Comparison of ENCODE assay signal across 9 cellular contexts in the genomic region with DNA sequence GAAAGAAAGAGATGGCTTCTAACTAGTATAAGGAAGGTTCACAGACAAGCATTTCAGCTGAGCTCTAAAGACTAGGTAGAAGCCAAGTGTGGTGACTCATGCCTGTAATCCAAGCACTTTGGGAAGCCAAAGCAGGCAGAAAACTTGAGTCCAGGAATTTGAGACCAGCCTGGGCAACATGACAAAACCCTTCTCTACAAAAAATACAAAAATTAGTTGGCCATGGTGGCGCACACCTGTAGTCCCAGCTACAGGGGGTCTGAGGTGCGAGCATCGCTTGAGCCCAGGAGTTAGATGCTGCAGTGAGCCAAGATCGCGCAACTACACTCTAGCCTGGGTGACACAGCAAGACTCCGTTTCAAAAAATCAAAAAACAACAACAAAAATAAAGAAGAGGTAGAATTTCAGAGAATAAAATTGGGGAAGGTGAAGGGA. TPM values are rescaled to one million over a fixed set of nuclear protein-coding genes. Genes with fewer than 3 reads are reported as not detected.
DNase-seq lines count a peak whose midpoint lies in the region; TF ChIP-seq lines count a peak whose summit lies in the region.
"Had no signal": no experiment of that assay in that cellular context is flagged by ENCODE, and none has a peak within 500 bp of the region (broad histone marks: within the 10 kb centered on the region; RNA-seq: fewer than 3 reads in every experiment).

No MANE protein-coding gene starts in this region.

- no peaks in the 10 kb centered on the region for H3K36me3 ChIP-seq in BJ (ENCODE audit: control insufficient read depth, insufficient read depth, low read length)
- H3K36me3 ChIP-seq in MG63: 0 out of 2 replicates have a peak, but pooled peaks cover 3% of the 10 kb centered on the region
- H3K36me3 ChIP-seq in testis (ENCODE audit: low read depth, missing control alignments): no peaks in the 10 kb centered on the region
- H3K36me3 ChIP-seq: cardiac muscle cell had no signal

- TF ChIP-seq POLR2A in testis (IDR thresholded peaks at IDR 0.05): no peak

- H3K27me3 ChIP-seq in BJ (ENCODE audit: control insufficient read depth, insufficient read depth, low read length) (no peaks in the 10 kb centered on the region), MG63 (no peaks in the 10 kb centered on the region), testis (no peaks in the 10 kb centered on the region)
- H3K27me3 ChIP-seq: cardiac muscle cell had no signal

- POLR2A ChIA-PET in BJ (lab: Charles Lee): no interaction called here

- TF ChIP-seq CTCF in BJ (IDR thresholded peaks at IDR 0.05; ENCODE audit: insufficient read depth, low read depth, low read length) (no peak), coronary artery (IDR thresholded peaks at IDR 0.05) (no peak), testis (IDR thresholded peaks at IDR 0.05) (no peak)

- H3K27ac ChIP-seq in coronary artery (no peak overlapping the region), testis (no peak overlapping the region)
- H3K27ac ChIP-seq: cardiac muscle cell had no signal

- H3K9me3 ChIP-seq in MG63: no peaks in the 10 kb centered on the region
- no peaks in the 10 kb centered on the region for H3K9me3 ChIP-seq in testis

- no peak overlapping the region for H3K4me3 ChIP-seq in BJ (ENCODE audit: low read depth, low read length)
- no peak overlapping the region for H3K4me3 ChIP-seq in MG63
- H3K4me3 ChIP-seq in coronary artery: no peak overlapping the region
- no peak overlapping the region for H3K4me3 ChIP-seq in testis
- H3K4me3 ChIP-seq: cardiac muscle cell had no signal

- 95 to 97% methylated on average over 6 of the region's 6 CpGs for WGBS in testis, 2 donors

- in situ Hi-C loops in KBM-7 (cut with MboI; ENCODE audit: low pct_unique_long_range_greater_than_20kb, low sequenced_read_pairs): no loop called here

- intact Hi-C loops in testis (cut with DNase I; ENCODE audit: low total_unique reads): no loop called here

- H3K4me1 ChIP-seq in testis: no peaks in the 10 kb centered on the region

- DNase-seq in BJ (ENCODE audit: low read depth): peak; percentile 44
- peak; percentile 82 for DNase-seq in MG63
- peak; percentile 71 for DNase-seq in coronary artery (ENCODE audit: low spot score)
- peak; percentile 87 for DNase-seq in myocyte (ENCODE audit: low read depth)
- no peak for DNase-seq in testis
- DNase-seq in cortex of kidney (lab: John Stamatoyannopoulos, UW): no peak
- no peak for DNase-seq in KBM-7
- no peak for DNase-seq in mucosa of gallbladder (ENCODE audit: low spot score)

- CTCF ChIA-PET in BJ (lab: Yijun Ruan, JAX): interaction anchor here (0.5 kb wide), 1 partner anchor 208 kb away, joined by 3 read pairs; no protein-coding TSS in a partner anchor

RNA-seq across cellular contexts. Expression of gene FBXO42, which starts 27.8 kb away (rescaled TPM):
- polyA plus RNA-seq in BJ (2011; rRNA removed): 19.7 and 31.7 TPM in 2 replicates
- polyA minus RNA-seq in BJ (2011; rRNA and poly(A)+ RNA removed): 23.8 and 33.7 TPM in 2 replicates
- total RNA-seq in MG63 (2014; rRNA removed; shearing (Covaris generic); ENCODE audit: low replicate concordance): 14.1 and 19.2 TPM in 2 replicates
- total RNA-seq in myocyte: 14.8 and 17.7 TPM in 2 replicates
- polyA plus RNA-seq in myocyte (2012): 14.9 TPM
- 10 to 100 TPM; 42.0 to 45.6 TPM for total RNA-seq in testis
- 25.0 TPM for polyA plus RNA-seq in testis (ENCODE audit: insufficient read depth, low read depth, low replicate concordance)
- 20.8 TPM for total RNA-seq in mucosa of gallbladder

RNA-seq across cellular contexts. Expression of gene SZRD1, which starts 42.6 kb away (rescaled TPM):
- polyA plus RNA-seq in BJ (2011; rRNA removed) (94.9 and 125 TPM in 2 replicates), testis (ENCODE audit: insufficient read depth, low read depth, low replicate concordance) (88.5 TPM)
- 80.5 and 91.2 TPM in 2 replicates for polyA minus RNA-seq in BJ (2011; rRNA and poly(A)+ RNA removed)
- 81.1 and 101 TPM in 2 replicates for total RNA-seq in MG63 (2014; rRNA removed; shearing (Covaris generic); ENCODE audit: low replicate concordance)
- total RNA-seq in myocyte (76.2 and 79.3 TPM in 2 replicates), testis (10 to 100 TPM; 47.8 to 57.9 TPM), mucosa of gallbladder (134 TPM)
- 96.6 TPM for polyA plus RNA-seq in myocyte (2012)

Comparison
In these comparisons a context has a peak if more than half of its experiments do, and no peak if none do; other contexts are left out.
1. DNase-seq: peak in BJ (single experiment), MG63 (single experiment), coronary artery (single experiment) and myocyte (single experiment); none in testis (single experiment), cortex of kidney (single experiment), KBM-7 (single experiment) and mucosa of gallbladder (single experiment).